32 cellular contexts compared by ENCODE assay signal in genomic region chr22:38249301-38249700, GRCh38.
"Had no signal": no experiment of that assay in that cellular context is flagged by ENCODE, and none has a peak within 500 bp of the region (broad histone marks: within the 10 kb centered on the region; RNA-seq: fewer than 3 reads in every experiment).

No MANE protein-coding gene starts in this region.

- H3K9me3 Mint-ChIP-seq: activated CD4-positive, alpha-beta T cell treated with anti-CD3 and anti-CD28 coated beads, Interleukin-2, amount 10 ng/mL, durations not matched to agents 24 days and 14 days; activated naive CD8-positive, alpha-beta T cell treated with anti-CD3 and anti-CD28 coated beads, Interleukin-2, amount 10 ng/mL, durations not matched to agents 7 days and 5 days; activated T-cell treated with anti-CD3 and anti-CD28 coated beads, Interleukin-2, amount 50 U/mL, for 24 hours; activated T-helper 2 cell treated with anti-CD3 and anti-CD28 coated beads, Interferon-gamma antibody, Interleukin-2, Interleukin-4, amounts not matched to agents 10 μg/mL and 5 μg/mL and 100 μg/mL, durations not matched to agents 14 hours and 24 hours and 36 hours; T-helper 2 cell treated with Interferon-gamma antibody and Interleukin-4, amounts not matched to agents 5 μg/mL and 100 μg/mL, for 36 hours had no signal

- H3K27me3 Mint-ChIP-seq: activated CD4-positive, alpha-beta T cell treated with anti-CD3 and anti-CD28 coated beads, Interleukin-2, amount 10 ng/mL, durations not matched to agents 24 days and 14 days; activated naive CD4-positive, alpha-beta T cell treated with anti-CD3 and anti-CD28 coated beads, Interleukin-2, amount 50 U/mL, for 24 hours; activated naive CD8-positive, alpha-beta T cell treated with anti-CD3 and anti-CD28 coated beads, Interleukin-2, amount 10 ng/mL, durations not matched to agents 7 days and 5 days; activated T-cell treated with anti-CD3 and anti-CD28 coated beads, Interleukin-2, amount 50 U/mL, for 24 hours had no signal

- FAIRE-seq: astrocyte, K562, TTC549 had no signal

- H3K27ac Mint-ChIP-seq: activated CD8-positive, alpha-beta T cell treated with anti-CD3 and anti-CD28 coated beads, Interleukin-2, amount 10 ng/mL, durations not matched to agents 7 days and 5 days; activated naive CD4-positive, alpha-beta T cell treated with anti-CD3 and anti-CD28 coated beads, Interleukin-2, amount 50 U/mL, for 24 hours; activated naive CD8-positive, alpha-beta T cell treated with anti-CD3 and anti-CD28 coated beads, Interleukin-2, amount 10 ng/mL, durations not matched to agents 7 days and 5 days; activated T-cell treated with anti-CD3 and anti-CD28 coated beads, Interleukin-2, amount 50 U/mL, for 24 hours; activated T-helper 2 cell treated with anti-CD3 and anti-CD28 coated beads, Interferon-gamma antibody, Interleukin-2, Interleukin-4, amounts not matched to agents 10 μg/mL and 5 μg/mL and 100 μg/mL, durations not matched to agents 14 hours and 24 hours and 36 hours; T-helper 1 cell treated with Interleukin-12 subunit alpha and Interleukin-12 subunit beta and Interleukin-4 antibody, amounts not matched to agents 30 μg/mL and 1 μg/mL, for 36 hours; T-helper 2 cell treated with Interferon-gamma antibody and Interleukin-4, amounts not matched to agents 5 μg/mL and 100 μg/mL, for 36 hours had no signal

- H3K27ac ChIP-seq: body of pancreas, breast epithelium, SJSA1 had no signal

- H3K9me3 ChIP-seq: body of pancreas, breast epithelium, SJSA1, SK-N-SH had no signal

- H3K4me1 ChIP-seq: body of pancreas, SJSA1 had no signal

- H3K27me3 ChIP-seq: body of pancreas, breast epithelium, SJSA1 had no signal

- H3K4me1 Mint-ChIP-seq: activated CD4-positive, alpha-beta T cell treated with anti-CD3 and anti-CD28 coated beads, Interleukin-2, amount 10 ng/mL, durations not matched to agents 24 days and 14 days had no signal

- ATAC-seq: activated CD8-positive, alpha-beta T cell treated with anti-CD3 and anti-CD28 coated beads, Interleukin-2, amount 10 ng/mL, durations not matched to agents 7 days and 5 days; body of pancreas; K562; Panc1 had no signal

- DNase-seq: activated CD4-positive, alpha-beta T cell treated with anti-CD3 and anti-CD28 coated beads, Interleukin-2, amount 10 ng/mL, durations not matched to agents 24 days and 14 days; activated CD4-positive, alpha-beta T cell treated with anti-CD3 and anti-CD28 coated beads, Interleukin-2, amount 50 U/mL, for 48 hours; activated CD8-positive, alpha-beta T cell treated with anti-CD3 and anti-CD28 coated beads, Interleukin-2, amount 10 ng/mL, durations not matched to agents 7 days and 5 days; activated gamma-delta T cell; activated naive CD4-positive, alpha-beta T cell treated with Interleukin-2 at 50 U/mL for 16 hours; activated naive CD8-positive, alpha-beta T cell treated with anti-CD3 and anti-CD28 coated beads, Interleukin-2, amount 10 ng/mL, durations not matched to agents 7 days and 5 days; activated T-cell treated with anti-CD3 and anti-CD28 coated beads, Interleukin-2, amount 50 U/mL, for 24 hours; amygdala; body of pancreas; IMR-90; NCI-H1048; NCI-H1105 treated with DMSO at 0.1 percent for 48 hours; NCI-H1436; NCI-H1694; NCI-H1930; NCI-H2107; NCI-H2171; NCI-H510A; NCI-H526; NCI-H748 treated with DMSO at 0.1 percent for 48 hours; SHP77 treated with DMSO at 0.1 percent for 48 hours; SK-N-SH had no signal

- H3K4me2 ChIP-seq: SK-N-SH had no signal

- H3K4me3 Mint-ChIP-seq: activated CD4-positive, alpha-beta T cell treated with anti-CD3 and anti-CD28 coated beads, Interleukin-2, amount 10 ng/mL, durations not matched to agents 24 days and 14 days; activated CD8-positive, alpha-beta T cell treated with anti-CD3 and anti-CD28 coated beads, Interleukin-2, amount 10 ng/mL, durations not matched to agents 7 days and 5 days; activated naive CD4-positive, alpha-beta T cell treated with anti-CD3 and anti-CD28 coated beads, Interleukin-2, amount 50 U/mL, for 24 hours; activated naive CD8-positive, alpha-beta T cell treated with anti-CD3 and anti-CD28 coated beads, Interleukin-2, amount 10 ng/mL, durations not matched to agents 7 days and 5 days; activated T-cell treated with anti-CD3 and anti-CD28 coated beads, Interleukin-2, amount 50 U/mL, for 24 hours; T-helper 1 cell treated with Interleukin-12 subunit alpha and Interleukin-12 subunit beta and Interleukin-4 antibody, amounts not matched to agents 30 μg/mL and 1 μg/mL, for 36 hours; T-helper 2 cell treated with Interferon-gamma antibody and Interleukin-4, amounts not matched to agents 5 μg/mL and 100 μg/mL, for 36 hours had no signal

- H3K36me3 ChIP-seq: breast epithelium had no signal

- H3K4me3 ChIP-seq: body of pancreas, breast epithelium, K562, SJSA1 had no signal

- H3K9ac ChIP-seq: SK-N-SH had no signal
